7 cellular contexts compared by ENCODE assay signal in genomic region chr2:85066874-85067351, GRCh38.
DNase-seq lines count a peak whose midpoint lies in the region; ATAC-seq, FAIRE-seq and TF ChIP-seq lines count a peak whose summit lies in the region.

No MANE protein-coding gene starts in this region.

- H3K27ac ChIP-seq in heart left ventricle = peak overlapping the region in 3 of 12 donors; percentile 2 to 50 (median 23)

- H3K36me3 Mint-ChIP-seq in activated naive CD8-positive, alpha-beta T cell treated with anti-CD3 and anti-CD28 coated beads, Interleukin-2, amount 50 U/mL, for 24 hours (ENCODE audit: low read depth) = no peaks in the 10 kb centered on the region

- no peaks in the 10 kb centered on the region for H3K9me3 Mint-ChIP-seq in activated naive CD8-positive, alpha-beta T cell treated with anti-CD3 and anti-CD28 coated beads, Interleukin-2, amount 50 U/mL, for 24 hours

- ATAC-seq in activated naive CD8-positive, alpha-beta T cell treated with anti-CD3 and anti-CD28 coated beads, Interleukin-2, amount 50 U/mL, for 24 hours = peak; percentile 61
- peak; percentile 78 to 88 (median 85) for ATAC-seq in heart left ventricle

- WGBS in heart left ventricle, 4 donors = 1 to 3% (median 2%) methylated on average over 19 of the region's 19 CpGs

- intact Hi-C loops in heart left ventricle (cut with DNase I) = loop anchor here (1.0 to 5.0 kb wide), 9 partner anchors 65 to 234 kb away; partner anchors contain the start of gene TCF7L1 (in 6 of the 10)

- no peaks in the 10 kb centered on the region for H3K36me3 ChIP-seq in heart left ventricle

- H3K27me3 ChIP-seq in heart left ventricle = peaks cover 0 to 10% (median 0%) of the 10 kb centered on the region in 9 donors

- DNase-seq in GM10266 (ENCODE audit: extremely low spot score) (peak; percentile 51), HTR-8/SVneo (ENCODE audit: insufficient read length, low spot score) (peak; percentile 86), OCI-M2 (lab: John Stamatoyannopoulos, UW; ENCODE audit: unreplicated experiment) (peak; percentile 64), heart left ventricle (peak; percentile 71 to 83 (median 75)), pons (ENCODE audit: low spot score) (peak; percentile 62)
- peak; percentile 70 for DNase-seq in activated naive CD8-positive, alpha-beta T cell treated with anti-CD3 and anti-CD28 coated beads, Interleukin-2, amount 50 U/mL, for 24 hours
- DNase-seq in effector CD4-positive, alpha-beta T cell = no peak

- peaks cover 0 to 9% (median 6%) of the 10 kb centered on the region in 12 donors for H3K4me1 ChIP-seq in heart left ventricle

- no peak overlapping the region for H3K4me3 Mint-ChIP-seq in activated naive CD8-positive, alpha-beta T cell treated with anti-CD3 and anti-CD28 coated beads, Interleukin-2, amount 50 U/mL, for 24 hours

- peak; percentile 76 for FAIRE-seq in HTR-8/SVneo (lab: Jason Lieb, UNC)

- TF ChIP-seq POLR2A in heart left ventricle (IDR thresholded peaks at IDR 0.05) = no peak

- H3K27ac Mint-ChIP-seq in activated naive CD8-positive, alpha-beta T cell treated with anti-CD3 and anti-CD28 coated beads, Interleukin-2, amount 50 U/mL, for 24 hours = no peak overlapping the region

- peaks cover 15% of the 10 kb centered on the region for H3K27me3 Mint-ChIP-seq in activated naive CD8-positive, alpha-beta T cell treated with anti-CD3 and anti-CD28 coated beads, Interleukin-2, amount 50 U/mL, for 24 hours

- peaks cover 1% of the 10 kb centered on the region for H3K4me1 Mint-ChIP-seq in activated naive CD8-positive, alpha-beta T cell treated with anti-CD3 and anti-CD28 coated beads, Interleukin-2, amount 50 U/mL, for 24 hours

- H3K4me3 ChIP-seq in heart left ventricle = peak overlapping the region in 11 of 12 donors; percentile 2 to 59 (median 43)

- H3K9me3 ChIP-seq in heart left ventricle = no peaks in the 10 kb centered on the region

- TF ChIP-seq CTCF in GM10266 (IDR thresholded peaks at IDR 0.05; ENCODE audit: control insufficient read depth, insufficient read depth, low read depth, missing control alignments) = peak; percentile 58
- peak; percentile 71 to 91 (median 86) for TF ChIP-seq CTCF in heart left ventricle (IDR thresholded peaks at IDR 0.05)
